ENCODE assay signal across 13 cellular contexts in genomic region chr16:85720319-85720637, GRCh38. TPM values are rescaled to one million over a fixed set of nuclear protein-coding genes. Genes with fewer than 3 reads are reported as not detected.
DNase-seq lines count a peak whose midpoint lies in the region; ATAC-seq and TF ChIP-seq lines count a peak whose summit lies in the region.
"Had no signal": no experiment of that assay in that cellular context is flagged by ENCODE, and none has a peak within 500 bp of the region (broad histone marks: within the 10 kb centered on the region; RNA-seq: fewer than 3 reads in every experiment).

No MANE protein-coding gene starts in this region.

- TF ChIP-seq RAD21 in HCT116 (IDR thresholded peaks at IDR 0.05; ENCODE audit: low read depth) = no peak

- no peaks in the 10 kb centered on the region for H3K36me3 ChIP-seq in HCT116 (ENCODE audit: control insufficient read depth in 1 of 2, insufficient read depth in 2 of 2, low read length in 2 of 2)
- no peaks in the 10 kb centered on the region for H3K36me3 ChIP-seq in Panc1 (ENCODE audit: control insufficient read depth, insufficient read depth, low read length)
- H3K36me3 ChIP-seq in prostate gland = no peaks in the 10 kb centered on the region

- RAD21 ChIA-PET in HCT116 (lab: Charles Lee; ENCODE audit: low non-redundant PET in 1 of 2, low total read pairs in 2 of 2, uncharacterized antibody in 2 of 2, unreplicated experiment in 2 of 2) = no interaction called here

- no peak overlapping the region for H2AFZ ChIP-seq in HCT116 (ENCODE audit: low read depth, low read length, poor library complexity, severe bottlenecking)

- intact Hi-C loops in HCT116 (cut with micrococcal nuclease) (no loop called here), Panc1 (cut with micrococcal nuclease; ENCODE audit: unreplicated experiment) (no loop called here), prostate gland (cut with DNase I) (no loop called here), posterior cingulate gyrus (cut with DNase I) (no loop called here)

- H3K4me2 ChIP-seq in HCT116 (ENCODE audit: low read length) = peak overlapping the region; percentile 34; the same call in 1 of the 2 replicates

- CTCF ChIA-PET in HCT116 (lab: Charles Lee) (interaction anchor here (0.7 to 1.7 kb wide), 4 partner anchors 9 to 352 kb away, joined by 3 to 4 read pairs (median 4); no protein-coding TSS in a partner anchor), Panc1 (lab: Charles Lee) (interaction anchor here (0.7 kb wide), 2 partner anchors 21 to 28 kb away, joined by 3 to 8 read pairs; no protein-coding TSS in a partner anchor)

- no peaks in the 10 kb centered on the region for H3K9me2 ChIP-seq in HCT116 (ENCODE audit: insufficient read depth)

- H3K27me3 ChIP-seq in HCT116 (ENCODE audit: insufficient read depth, low read length) (no peaks in the 10 kb centered on the region), Panc1 (ENCODE audit: control insufficient read depth, insufficient read depth, low read length) (no peaks in the 10 kb centered on the region), prostate gland (replicated peaks; ENCODE audit: insufficient read depth) (no peaks in the 10 kb centered on the region)

- ATAC-seq in HCT116 (peak; percentile 67), Panc1 (peak; percentile 37; the same call in 1 of the 2 replicates), GM18873 (IDR thresholded peaks at IDR 0.05; ENCODE audit: low FRiP score, unreplicated experiment) (no peak), HG03342 (IDR thresholded peaks at IDR 0.05; ENCODE audit: unreplicated experiment) (no peak)
- ATAC-seq: stimulated activated naive CD8-positive, alpha-beta T cell treated with anti-CD3 and anti-CD28 coated beads, Interleukin-15, Interleukin-2, amounts not matched to agents 100 U/mL and 50 U/mL, for 24 hours had no signal

- in situ Hi-C loops in Panc1 (cut with HindIII; ENCODE audit: low pct_unique_long_range_greater_than_20kb, low sequenced_read_pairs) = no loop called here

- 30% methylated on average over 3 of the region's 3 CpGs for WGBS in prostate gland

- H3K27ac ChIP-seq in HCT116 (ENCODE audit: low read depth, low read length) = peak overlapping the region; percentile 22; the same call in 1 of the 2 replicates
- H3K27ac ChIP-seq in Panc1 (ENCODE audit: low read length) = no peak overlapping the region
- H3K27ac ChIP-seq in epithelial cell of prostate = peak overlapping the region; percentile 69
- H3K27ac ChIP-seq in prostate gland = peak overlapping the region in 1 of 2 donors; percentile 51

- BruUV-seq in HCT116 (replicated peaks; lab: Mats Ljungman, UMichigan) (no TSS peak), Panc1 (replicated peaks; lab: Mats Ljungman, UMichigan) (no TSS peak)

- TF ChIP-seq POLR2A in HCT116 (IDR thresholded peaks at IDR 0.05; ENCODE audit: borderline replicate concordance, extremely low read depth, insufficient read depth, insufficient read length) (no peak), prostate gland (IDR thresholded peaks at IDR 0.05) (no peak)

- H3K4me1 ChIP-seq in HCT116 (ENCODE audit: control insufficient read depth in 1 of 2, insufficient read depth in 2 of 2, low read length in 2 of 2) (peaks cover 22 to 40% of the 10 kb centered on the region in 2 experiments), Panc1 (ENCODE audit: control insufficient read depth, insufficient read depth, low read length) (peaks cover 9% of the 10 kb centered on the region; the same call in 1 of the 2 replicates), prostate gland (replicated peaks) (no peaks in the 10 kb centered on the region)

- H3K4me3 ChIP-seq in HCT116 (replicated peaks in 1 of 2; ENCODE audit: low read depth in 1 of 2, low read length in 2 of 2) = no peak overlapping the region
- no peak overlapping the region for H3K4me3 ChIP-seq in Panc1 (ENCODE audit: low read depth in 2 of 2, low read length in 2 of 2)
- H3K4me3 ChIP-seq in prostate gland = no peak overlapping the region

- H3K79me2 ChIP-seq in HCT116 (ENCODE audit: insufficient read depth, low read length) = no peaks in the 10 kb centered on the region

- H3K9ac ChIP-seq in HCT116 (ENCODE audit: low read length) = no peak overlapping the region

- H3K9me3 ChIP-seq in HCT116 (ENCODE audit: control insufficient read depth in 1 of 2, insufficient read depth in 1 of 2, low read depth in 1 of 2, low read length in 2 of 2) = no peaks in the 10 kb centered on the region
- no peaks in the 10 kb centered on the region for H3K9me3 ChIP-seq in Panc1 (ENCODE audit: control insufficient read depth, insufficient read depth, low read depth, low read length)
- no peaks in the 10 kb centered on the region for H3K9me3 ChIP-seq in prostate gland

- DNase-seq in HCT116 (ENCODE audit: low read depth, low spot score) (no peak), Panc1 (ENCODE audit: low read depth, low spot score) (no peak), epithelial cell of prostate (ENCODE audit: low read depth, low spot score) (peak; percentile 52), prostate gland (ENCODE audit: low spot score) (peak; percentile 91), posterior cingulate gyrus (no peak)
- no peak for DNase-seq in stimulated activated CD4-positive, alpha-beta T cell treated with anti-CD3 and anti-CD28 coated beads, Interleukin-2, amount 100 ng/mL, for 48 hours
- DNase-seq: activated T-cell treated with anti-CD3 and anti-CD28 coated beads, Interleukin-2, amount 50 U/mL, for 24 hours; GF-D8; immature natural killer cell; NCI-H2171 treated with DMSO at 0.1 percent for 48 hours; stimulated activated naive CD8-positive, alpha-beta T cell treated with anti-CD3 and anti-CD28 coated beads, Interleukin-15, Interleukin-2, amounts not matched to agents 100 U/mL and 50 U/mL, for 24 hours had no signal

- TF ChIP-seq CTCF in HCT116 (IDR thresholded peaks at IDR 0.05 in 2 of 3, conservative IDR thresholded peaks at IDR 0.05 in 1 of 3; ENCODE audit: borderline replicate concordance in 1 of 3, insufficient read depth in 1 of 3, low read depth in 2 of 3, low read length in 2 of 3) (no peak), Panc1 (IDR thresholded peaks at IDR 0.05) (no peak), prostate gland (IDR thresholded peaks at IDR 0.05) (peak in 1 of 4 experiments; percentile 25)

- POLR2A ChIA-PET in HCT116 (lab: Charles Lee) (no interaction called here), Panc1 (lab: Charles Lee) (no interaction called here)

- H4K20me1 ChIP-seq in HCT116 (ENCODE audit: insufficient read depth) = no peaks in the 10 kb centered on the region

TF ChIP-seq in HCT116, 20 proteins besides CTCF, POLR2A, EP300 and RAD21:
- TF ChIP-seq SIN3A (IDR thresholded peaks at IDR 0.05; ENCODE audit: low read depth) = no peak
- TF ChIP-seq SP1 (IDR thresholded peaks at IDR 0.05; ENCODE audit: low read depth) = peak; percentile 70; the same call in 1 of the 2 replicates

RNA-seq across cellular contexts. Expression of gene C16orf74, which starts 30.6 kb away (rescaled TPM):
- total RNA-seq in HCT116 (2021; ENCODE audit: unreplicated experiment) = 30.0 TPM
- polyA plus RNA-seq in HCT116 (2012) = 30.2 and 35.4 TPM in 2 replicates
- total RNA-seq in Panc1 (2021; ENCODE audit: unreplicated experiment) = 1.5 TPM
- 2.3 TPM for polyA plus RNA-seq in Panc1 (2012; ENCODE audit: insufficient read length)
- total RNA-seq in prostate gland = 10 to 100 TPM; 17.4 to 19.3 TPM

RNA-seq across cellular contexts. Expression of gene GINS2, which starts 31.5 kb away (rescaled TPM):
- total RNA-seq in HCT116 (2021; ENCODE audit: unreplicated experiment) (53.3 TPM), Panc1 (2021; ENCODE audit: unreplicated experiment) (12.0 TPM), prostate gland (1 to 10 TPM; 4.5 to 6.2 TPM)
- polyA plus RNA-seq in HCT116 (2012) = 10.8 and 19.4 TPM in 2 replicates
- 4.2 TPM for polyA plus RNA-seq in Panc1 (2012; ENCODE audit: insufficient read length)

Comparison
In these comparisons a context has a peak if more than half of its experiments do, and no peak if none do; other contexts are left out.
1. ATAC-seq: peak in HCT116 (single experiment) and Panc1 (single experiment); none in GM18873 (single experiment) and HG03342 (single experiment).
2. DNase-seq: peak in epithelial cell of prostate (single experiment) and prostate gland (single experiment); none in HCT116 (single experiment), Panc1 (single experiment), stimulated activated CD4-positive, alpha-beta T cell treated with anti-CD3 and anti-CD28 coated beads, Interleukin-2, amount 100 ng/mL, for 48 hours (0 of 2) and posterior cingulate gyrus (0 of 10).